ENCODE assay signal across 17 cellular contexts in the genomic region with DNA sequence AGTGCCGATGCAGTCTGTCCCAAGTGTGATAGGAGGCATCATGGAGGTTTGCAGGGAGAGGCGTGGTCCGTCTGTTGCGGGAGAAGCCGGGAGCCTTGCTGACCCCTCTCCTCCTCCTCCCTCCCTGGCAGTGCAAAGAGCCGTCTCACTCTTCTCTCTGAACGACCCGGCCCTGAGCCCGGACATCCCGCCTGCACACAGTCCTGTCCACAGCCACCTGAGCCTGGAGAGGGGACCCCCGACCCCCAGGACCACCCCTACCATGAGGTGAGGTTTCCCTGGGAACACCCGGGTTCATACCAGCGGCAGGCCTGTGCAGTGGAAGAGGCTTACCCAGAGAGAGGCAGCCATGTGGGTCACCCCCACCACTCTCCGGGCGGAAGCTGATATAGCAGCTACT. TPM values are rescaled to one million over a fixed set of nuclear protein-coding genes. Genes with fewer than 3 reads are reported as not detected.
DNase-seq lines count a peak whose midpoint lies in the region; ATAC-seq and TF ChIP-seq lines count a peak whose summit lies in the region.
"Had no signal": no experiment of that assay in that cellular context is flagged by ENCODE, and none has a peak within 500 bp of the region (broad histone marks: within the 10 kb centered on the region; RNA-seq: fewer than 3 reads in every experiment).

No MANE protein-coding gene starts in this region.

- ATAC-seq in sciatic nerve (no peak), HG03025 (IDR thresholded peaks at IDR 0.05; ENCODE audit: low FRiP score, unreplicated experiment) (no peak)
- ATAC-seq: GM23338, HCT116 had no signal

- no peak overlapping the region for H2BK12ac ChIP-seq in H9 (ENCODE audit: insufficient read length, low read depth, low read length)

- TF ChIP-seq CTCF in H9 (conservative IDR thresholded peaks at IDR 0.05): no peak
- no peak for TF ChIP-seq CTCF in RWPE1 (conservative IDR thresholded peaks at IDR 0.05; ENCODE audit: low read depth)
- TF ChIP-seq CTCF in progenitor cell of endocrine pancreas (IDR thresholded peaks at IDR 0.05; ENCODE audit: unreplicated experiment): no peak

- no peak overlapping the region for H4K91ac ChIP-seq in H9 (ENCODE audit: insufficient read length, low read depth, low read length)

- no peak overlapping the region for H2AFZ ChIP-seq in H9 (ENCODE audit: low read length)
- H2AFZ ChIP-seq: GM23338 had no signal

- H3K36me3 Mint-ChIP-seq in H9 (ENCODE audit: insufficient read depth in 1 of 3, low read depth in 3 of 3) (peaks cover 0 to 34% (median 17%) of the 10 kb centered on the region in 3 experiments; a peak in 5 of 7 replicates), progenitor cell of endocrine pancreas (ENCODE audit: insufficient read depth) (peaks cover 25% of the 10 kb centered on the region)

- H3K9me3 Mint-ChIP-seq in H9: no peaks in the 10 kb centered on the region
- H3K9me3 Mint-ChIP-seq in progenitor cell of endocrine pancreas (ENCODE audit: low read depth): no peaks in the 10 kb centered on the region
- H3K9me3 Mint-ChIP-seq: CD4-positive, CD25-positive, alpha-beta regulatory T cell; CD8-positive, alpha-beta memory T cell; GM23338; HFFc6 had no signal

- no peak overlapping the region for H3K4me3 Mint-ChIP-seq in H9
- H3K4me3 Mint-ChIP-seq in progenitor cell of endocrine pancreas (ENCODE audit: low read depth): no peak overlapping the region
- H3K4me3 Mint-ChIP-seq: CD4-positive, CD25-positive, alpha-beta regulatory T cell; GM23338; HFFc6 had no signal

- peak overlapping the region in 2 of 3 experiments; percentile 23 to 36; a peak in 1 of 7 replicates for H3K27ac Mint-ChIP-seq in H9
- peak overlapping the region; percentile 28 for H3K27ac Mint-ChIP-seq in progenitor cell of endocrine pancreas
- H3K27ac Mint-ChIP-seq: HFFc6 had no signal

- H3K14ac ChIP-seq in H9 (ENCODE audit: insufficient read depth, low read length): no peak overlapping the region; the same call in 1 of the 2 replicates

- H3K56ac ChIP-seq in H9 (ENCODE audit: insufficient read length, low read depth, low read length): no peak overlapping the region

- H3K79me2 ChIP-seq in H9 (ENCODE audit: insufficient read depth, low read length): no peaks in the 10 kb centered on the region

- CTCF ChIA-PET in RWPE1 (lab: Yijun Ruan, JAX): no interaction called here

- H3K27me3 ChIP-seq in H9 (ENCODE audit: insufficient read depth, low read length): no peaks in the 10 kb centered on the region
- H3K27me3 ChIP-seq: BE2C had no signal

- H3K4me1 Mint-ChIP-seq in H9: peaks cover 0 to 3% of the 10 kb centered on the region in 2 experiments; a peak in 2 of 4 replicates
- peaks cover 3% of the 10 kb centered on the region for H3K4me1 Mint-ChIP-seq in progenitor cell of endocrine pancreas (ENCODE audit: low read depth)
- H3K4me1 Mint-ChIP-seq: CD4-positive, CD25-positive, alpha-beta regulatory T cell; CD8-positive, alpha-beta memory T cell had no signal

- no peaks in the 10 kb centered on the region for H3K4me1 ChIP-seq in H9 (ENCODE audit: insufficient read depth, low read length)

- H3K27me3 Mint-ChIP-seq in H9 (ENCODE audit: low read depth) (no peaks in the 10 kb centered on the region; the same call in 1 of the 2 replicates), progenitor cell of endocrine pancreas (no peaks in the 10 kb centered on the region)
- H3K27me3 Mint-ChIP-seq: CD4-positive, CD25-positive, alpha-beta regulatory T cell; CD8-positive, alpha-beta memory T cell had no signal

- H3K79me1 ChIP-seq in H9 (ENCODE audit: insufficient read depth, low read depth, low read length, poor library complexity, severe bottlenecking): no peaks in the 10 kb centered on the region

- no peaks in the 10 kb centered on the region for H3K23me2 ChIP-seq in H9 (ENCODE audit: insufficient read length, low read depth, low read length, poor library complexity, severe bottlenecking)

- no peak overlapping the region for H2AK5ac ChIP-seq in H9 (ENCODE audit: insufficient read length, low read length)

- intact Hi-C loops in sciatic nerve (cut with DNase I): no loop called here

- H4K5ac ChIP-seq in H9 (ENCODE audit: insufficient read length, low read depth, low read length): no peak overlapping the region

- H3K4me2 ChIP-seq in H9 (ENCODE audit: insufficient read depth, insufficient read length, low read length): no peak overlapping the region
- H3K4me2 ChIP-seq: GM23338 had no signal

- no peak overlapping the region for H3K23ac ChIP-seq in H9 (ENCODE audit: insufficient read length, low read depth, low read length)

- H3T11ph ChIP-seq in H9 (ENCODE audit: low read length): no peak overlapping the region

- no peak overlapping the region for H2BK20ac ChIP-seq in H9 (ENCODE audit: low read depth, low read length, poor library complexity, severe bottlenecking)

- H3K4ac ChIP-seq in H9 (ENCODE audit: low read depth, low read length): no peak overlapping the region

- H2BK5ac ChIP-seq in H9 (ENCODE audit: insufficient read length, low read length): no peak overlapping the region

- H4K8ac ChIP-seq in H9 (replicated peaks; ENCODE audit: insufficient read length, low read depth, low read length): no peak overlapping the region

- H2BK15ac ChIP-seq in H9 (ENCODE audit: low read depth, low read length): no peak overlapping the region

- WGBS in H9 (ENCODE audit: extremely low coverage, insufficient read length, low lambda C conversion rate): no CpG with 5 or more reads among the region's 15 CpGs

- no peak overlapping the region for H3K9ac ChIP-seq in H9 (ENCODE audit: extremely low read depth, insufficient read length, low read length)

- peak; percentile 19 for DNase-seq in H9
- no peak for DNase-seq in RWPE1 (ENCODE audit: low spot score)
- peak; percentile 46 for DNase-seq in islet precursor cell
- DNase-seq in progenitor cell of endocrine pancreas (ENCODE audit: low spot score, unreplicated experiment): no peak
- no peak for DNase-seq in sciatic nerve (ENCODE audit: low spot score)
- no peak for DNase-seq in NCI-H1048 (lab: John Stamatoyannopoulos, UW)
- DNase-seq: ACHN; BE2C; C1 segment of cervical spinal cord; CD4-positive, CD25-positive, alpha-beta regulatory T cell; CD8-positive, alpha-beta memory T cell; COR-L47; HFFc6; IMR-90 had no signal

- no peaks in the 10 kb centered on the region for H4K20me1 ChIP-seq in H9 (ENCODE audit: control insufficient read depth, insufficient read depth, insufficient read length)

- no peaks in the 10 kb centered on the region for H3K9me3 ChIP-seq in H9 (ENCODE audit: control insufficient read depth, low read depth, low read length)
- H3K9me3 ChIP-seq: BE2C had no signal

- POLR2A ChIA-PET in RWPE1 (lab: Yijun Ruan, JAX; ENCODE audit: low non-redundant PET): no interaction called here

- H3K27ac ChIP-seq in H9 (ENCODE audit: insufficient read length, low read depth, low read length): no peak overlapping the region
- peak overlapping the region; percentile 54 for H3K27ac ChIP-seq in RWPE1

- no peak overlapping the region for H3K18ac ChIP-seq in H9 (ENCODE audit: insufficient read length, low read depth, low read length)

- no peak overlapping the region for H2BK120ac ChIP-seq in H9 (ENCODE audit: low read depth, low read length, poor library complexity, severe bottlenecking)

RNA-seq across cellular contexts. Expression of a gene that starts 22.3 kb away (rescaled TPM):
- total RNA-seq in H9 (2021) (12.0 and 13.1 TPM in 2 replicates), progenitor cell of endocrine pancreas (4.8 and 4.9 TPM in 2 replicates), sciatic nerve (not detected)
- total RNA-seq: CD4-positive, CD25-positive, alpha-beta regulatory T cell had no signal

RNA-seq across cellular contexts. Expression of a gene that starts 54.4 kb away (rescaled TPM):
- 18.3 and 19.6 TPM in 2 replicates for total RNA-seq in H9 (2021)
- total RNA-seq in progenitor cell of endocrine pancreas: 15.2 and 17.2 TPM in 2 replicates
- 27.5 TPM for total RNA-seq in sciatic nerve
- total RNA-seq: IMR-90 had no signal

Comparison
In these comparisons a context has a peak if more than half of its experiments do, and no peak if none do; other contexts are left out.
1. DNase-seq: peak in H9 (single experiment) and islet precursor cell (single experiment); none in RWPE1 (single experiment), progenitor cell of endocrine pancreas (single experiment), sciatic nerve (single experiment) and NCI-H1048 (single experiment).